In genomic region chr3:183265713-183266417, GRCh38 we compare ENCODE assay signal across 8 cellular contexts. TPM values are rescaled to one million over a fixed set of nuclear protein-coding genes. Genes with fewer than 3 reads are reported as not detected.
A peak's percentile ranks its signal among the peaks of the same experiment; 100 is the strongest.
DNase-seq lines count a peak whose midpoint lies in the region; ATAC-seq and TF ChIP-seq lines count a peak whose summit lies in the region.

No MANE protein-coding gene starts in this region.

- H3K27ac ChIP-seq in PC-3 (ENCODE audit: low read length) (peak overlapping the region; percentile 91), duodenal mucosa (ENCODE audit: low read depth, low read length) (peak overlapping the region; percentile 67)
- H3K27ac ChIP-seq in CD8-positive, alpha-beta memory T cell (ENCODE audit: low read depth, low read length): no peak overlapping the region

- H3K9ac ChIP-seq in PC-3 (ENCODE audit: low read length) (peak overlapping the region; percentile 68), duodenal mucosa (ENCODE audit: low read depth in 1 of 2, low read length in 2 of 2) (peak overlapping the region; percentile 41 to 55)

- TF ChIP-seq CTCF in PC-3 (conservative IDR thresholded peaks at IDR 0.05; ENCODE audit: low read depth, low read length): no peak

- no peak overlapping the region for H3K27ac Mint-ChIP-seq in CD8-positive, alpha-beta memory T cell

- no peak overlapping the region for H3K4me3 Mint-ChIP-seq in CD8-positive, alpha-beta memory T cell

- peak overlapping the region; percentile 51 for H3K4me3 ChIP-seq in PC-3 (ENCODE audit: low read length)
- H3K4me3 ChIP-seq in duodenal mucosa (ENCODE audit: low read depth in 1 of 2, low read length in 2 of 2): peak overlapping the region; percentile 19 to 41
- no peak overlapping the region for H3K4me3 ChIP-seq in CD8-positive, alpha-beta memory T cell (ENCODE audit: low read length)

- DNase-seq in GM03348 (ENCODE audit: low spot score): peak; percentile 24
- peak; percentile 97 for DNase-seq in PC-3
- peak; percentile 46 for DNase-seq in putamen (ENCODE audit: low spot score)
- DNase-seq in CD8-positive, alpha-beta memory T cell: no peak

- H4K20me1 ChIP-seq in PC-3 (ENCODE audit: low read length): no peaks in the 10 kb centered on the region

- peaks cover 8% of the 10 kb centered on the region for H3F3A ChIP-seq in PC-3 (ENCODE audit: low read length, unreplicated experiment)

- intact Hi-C loops in PC-3 (cut with micrococcal nuclease): loop anchor here (1.0 kb wide), 1 partner anchor 8 kb away; no protein-coding TSS in a partner anchor

- H3K4me1 ChIP-seq in PC-3 (ENCODE audit: insufficient read depth, low read length) (peaks cover 79% of the 10 kb centered on the region), duodenal mucosa (ENCODE audit: control insufficient read depth in 1 of 2, insufficient read depth in 2 of 2, low read length in 2 of 2) (peaks cover 64 to 84% of the 10 kb centered on the region in 2 donors)
- no peaks in the 10 kb centered on the region for H3K4me1 ChIP-seq in CD8-positive, alpha-beta memory T cell (ENCODE audit: insufficient read depth, low read length)

- peaks cover 97% of the 10 kb centered on the region for H3K79me2 ChIP-seq in PC-3 (ENCODE audit: low read length)

- no peaks in the 10 kb centered on the region for H3K9me3 Mint-ChIP-seq in CD8-positive, alpha-beta memory T cell

- CTCF ChIA-PET in PC-3 (lab: Charles Lee): interaction anchor here (0.5 to 1.3 kb wide), 3 partner anchors 81 to 117 kb away, joined by 3 to 8 read pairs (median 5); no protein-coding TSS in a partner anchor
- CTCF ChIA-PET in CD8-positive, alpha-beta memory T cell (lab: Charles Lee): no interaction called here

- H3K27me3 Mint-ChIP-seq in CD8-positive, alpha-beta memory T cell: peaks cover 0 to 1% of the 10 kb centered on the region in 2 donors

- no peak overlapping the region for H2AFZ ChIP-seq in PC-3 (ENCODE audit: low read length)

- no peaks in the 10 kb centered on the region for H3K27me3 ChIP-seq in PC-3 (ENCODE audit: low read length)
- no peaks in the 10 kb centered on the region for H3K27me3 ChIP-seq in duodenal mucosa (ENCODE audit: control insufficient read depth in 1 of 2, insufficient read depth in 2 of 2, low read length in 2 of 2)
- H3K27me3 ChIP-seq in CD8-positive, alpha-beta memory T cell (ENCODE audit: insufficient read depth, low read length, poor library complexity, severe bottlenecking): no peaks in the 10 kb centered on the region

- H3K4me1 Mint-ChIP-seq in CD8-positive, alpha-beta memory T cell: no peaks in the 10 kb centered on the region

- H3K9me2 ChIP-seq in PC-3 (replicated peaks; ENCODE audit: low read length): no peaks in the 10 kb centered on the region

- no peaks in the 10 kb centered on the region for H3K9me3 ChIP-seq in PC-3 (ENCODE audit: low read length)
- H3K9me3 ChIP-seq in duodenal mucosa (ENCODE audit: control insufficient read depth in 1 of 2, low read length in 2 of 2): no peaks in the 10 kb centered on the region
- no peaks in the 10 kb centered on the region for H3K9me3 ChIP-seq in CD8-positive, alpha-beta memory T cell (ENCODE audit: low read length)

- POLR2A ChIA-PET in PC-3 (lab: Charles Lee; ENCODE audit: unreplicated experiment): interaction anchor here (0.8 to 1.4 kb wide), 3 partner anchors 10 to 105 kb away, joined by 4 to 8 read pairs (median 5); no protein-coding TSS in a partner anchor
- POLR2A ChIA-PET in CD8-positive, alpha-beta memory T cell (lab: Charles Lee): no interaction called here

- H3K4me2 ChIP-seq in PC-3 (ENCODE audit: low read length): peak overlapping the region; percentile 77

- peak; percentile 86 for ATAC-seq in PC-3
- ATAC-seq in GM18519 (IDR thresholded peaks at IDR 0.05; ENCODE audit: low FRiP score, unreplicated experiment): no peak
- ATAC-seq in HG03521 (IDR thresholded peaks at IDR 0.05; ENCODE audit: unreplicated experiment): no peak
- no peak for ATAC-seq in GM19395 (IDR thresholded peaks at IDR 0.05; ENCODE audit: unreplicated experiment)

- H3K36me3 ChIP-seq in PC-3 (ENCODE audit: low read depth, low read length) (peaks cover 19% of the 10 kb centered on the region), duodenal mucosa (ENCODE audit: control insufficient read depth in 1 of 2, insufficient read depth in 2 of 2, low read length in 2 of 2) (peaks cover 9% of the 10 kb centered on the region in 2 donors)
- H3K36me3 ChIP-seq in CD8-positive, alpha-beta memory T cell (ENCODE audit: insufficient read depth, low read length): no peaks in the 10 kb centered on the region

- peaks cover 0 to 4% (median 2%) of the 10 kb centered on the region in 3 donors for H3K36me3 Mint-ChIP-seq in CD8-positive, alpha-beta memory T cell

- BruUV-seq in PC-3 (replicated peaks; lab: Mats Ljungman, UMichigan): TSS peak; percentile 49

RNA-seq across cellular contexts. Expression of gene B3GNT5, which starts 12.8 kb away (rescaled TPM):
- 22.9 and 29.2 TPM in 2 replicates for total RNA-seq in PC-3 (2014; rRNA removed)
- 10 to 100 TPM in 1 of 2 experiments, 1 to 10 TPM in 1; 10.0 TPM for total RNA-seq in CD8-positive, alpha-beta memory T cell
- not detected for polyA plus RNA-seq in CD8-positive, alpha-beta memory T cell

Comparison
In these comparisons a context has a peak if more than half of its experiments do, and no peak if none do; other contexts are left out.
1. DNase-seq: peak in GM03348 (single experiment), PC-3 (single experiment) and putamen (single experiment); none in CD8-positive, alpha-beta memory T cell (0 of 5).